ENCODE assay signal across 21 cellular contexts in genomic region chr2:62565309-62565908, GRCh38. TPM values are rescaled to one million over a fixed set of nuclear protein-coding genes. Genes with fewer than 3 reads are reported as not detected.
"Had no signal": no experiment of that assay in that cellular context is flagged by ENCODE, and none has a peak within 500 bp of the region (broad histone marks: within the 10 kb centered on the region; RNA-seq: fewer than 3 reads in every experiment).

No MANE protein-coding gene starts in this region.

- H3K9me3 ChIP-seq: mucosa of descending colon, neutrophil, sigmoid colon, suprapubic skin, thyroid gland had no signal

- H3K27me3 ChIP-seq: foreskin keratinocyte, sigmoid colon, thyroid gland had no signal

- H3K27ac ChIP-seq: foreskin keratinocyte, neutrophil, sigmoid colon, suprapubic skin, thyroid gland had no signal

- DNase-seq: effector memory CD4-positive, alpha-beta T cell; foreskin keratinocyte; kidney glomerular epithelial cell; mammary epithelial cell; mucosa of descending colon; naive thymus-derived CD8-positive, alpha-beta T cell; posterior cingulate gyrus; sigmoid colon; stimulated activated CD4-positive, alpha-beta T cell treated with anti-CD3 and anti-CD28 coated beads, Interleukin-12 subunit alpha, Interleukin-12 subunit beta, amount 100 ng/mL, for 4 hours; stimulated activated CD4-positive, alpha-beta T cell treated with anti-CD3 and anti-CD28 coated beads, Interleukin-4, amount 100 ng/mL, for 1 hour; stimulated activated CD8-positive, alpha-beta memory T cell treated with anti-CD3 and anti-CD28 coated beads, Interleukin-4, amount 100 ng/mL, for 48 hours; stimulated activated naive CD8-positive, alpha-beta T cell treated with anti-CD3 and anti-CD28 coated beads, Interleukin-15, Interleukin-2, amounts not matched to agents 100 U/mL and 50 U/mL, for 24 hours; thyroid gland had no signal

- H3K4me3 ChIP-seq: mucosa of descending colon, sigmoid colon, skin epidermis, suprapubic skin, thyroid gland had no signal

- ATAC-seq: esophagus mucosa; foreskin keratinocyte; left lobe of liver; mucosa of descending colon; naive thymus-derived CD8-positive, alpha-beta T cell; stimulated activated effector memory CD8-positive, alpha-beta T cell treated with anti-CD3 and anti-CD28 coated beads, Interleukin-12 subunit alpha, Interleukin-12 subunit beta, amount 100 ng/mL, for 72 hours; stimulated activated naive CD8-positive, alpha-beta T cell treated with anti-CD3 and anti-CD28 coated beads, Interleukin-15, Interleukin-2, amounts not matched to agents 100 U/mL and 50 U/mL, for 24 hours had no signal

- H3K36me3 ChIP-seq: neutrophil, sigmoid colon, suprapubic skin, thyroid gland had no signal

- FAIRE-seq: endometrium, urothelium cell line had no signal

- H3K4me1 ChIP-seq: foreskin keratinocyte had no signal

RNA-seq across cellular contexts. Expression of gene TMEM17, which starts 59.4 kb away (rescaled TPM):
- total RNA-seq: naive thymus-derived CD8-positive, alpha-beta T cell had no signal
- polyA plus RNA-seq: naive thymus-derived CD8-positive, alpha-beta T cell had no signal
